Comparison of ENCODE assay signal across 18 cellular contexts in genomic region chr14:106737025-106737424, GRCh38.
A peak's percentile ranks its signal among the peaks of the same experiment; 100 is the strongest.
DNase-seq lines count a peak whose midpoint lies in the region; ATAC-seq and TF ChIP-seq lines count a peak whose summit lies in the region.
"Had no signal": no experiment of that assay in that cellular context is flagged by ENCODE, and none has a peak within 500 bp of the region (broad histone marks: within the 10 kb centered on the region; RNA-seq: fewer than 3 reads in every experiment).

No MANE protein-coding gene starts in this region.

- no peak for TF ChIP-seq RAD21 in SK-N-SH (IDR thresholded peaks at IDR 0.05; ENCODE audit: low read length)

- H3K27me3 Mint-ChIP-seq in CD4-positive, alpha-beta T cell, result no peaks in the 10 kb centered on the region
- H3K27me3 Mint-ChIP-seq in activated T-cell treated with anti-CD3 and anti-CD28 coated beads, Interleukin-2, amount 50 U/mL, for 4 hours (ENCODE audit: low read depth), result no peaks in the 10 kb centered on the region
- no peaks in the 10 kb centered on the region for H3K27me3 Mint-ChIP-seq in stimulated activated naive B cell treated with anti-CD40 and anti-IgM and Interleukin-4, amounts not matched to agents 10 μg/mL and 1 μg/mL and 100 μg/mL, for 72 hours

- peak overlapping the region; percentile 46 for H3K27ac ChIP-seq in CD4-positive, alpha-beta T cell (ENCODE audit: low read depth, low read length)
- H3K27ac ChIP-seq in SK-N-SH (ENCODE audit: low read depth in 2 of 2, low read length in 1 of 2), result no peak overlapping the region
- H3K27ac ChIP-seq: C4-2B had no signal

- TF ChIP-seq EP300 in SK-N-SH (IDR thresholded peaks at IDR 0.05; ENCODE audit: borderline replicate concordance in 1 of 2, low read depth in 1 of 2, low read length in 1 of 2), result no peak

- peaks cover 17% of the 10 kb centered on the region for H3K4me1 Mint-ChIP-seq in CD4-positive, alpha-beta T cell (ENCODE audit: low read depth)
- H3K4me1 Mint-ChIP-seq in activated T-cell treated with anti-CD3 and anti-CD28 coated beads, Interleukin-2, amount 50 U/mL, for 4 hours (ENCODE audit: low read depth), result no peaks in the 10 kb centered on the region
- H3K4me1 Mint-ChIP-seq in stimulated activated naive B cell treated with anti-CD40 and anti-IgM and Interleukin-4, amounts not matched to agents 10 μg/mL and 1 μg/mL and 100 μg/mL, for 72 hours, result peaks cover 0 to 7% of the 10 kb centered on the region in 2 donors

- no peaks in the 10 kb centered on the region for H3K27me3 ChIP-seq in CD4-positive, alpha-beta T cell (ENCODE audit: control insufficient read depth, insufficient read depth, low read length)
- H3K27me3 ChIP-seq in mononuclear cell (ENCODE audit: insufficient read depth, low read length) (no peaks in the 10 kb centered on the region), SK-N-SH (ENCODE audit: insufficient read depth) (no peaks in the 10 kb centered on the region)

- no peaks in the 10 kb centered on the region for H3K36me3 ChIP-seq in SK-N-SH (replicated peaks in 1 of 2; ENCODE audit: control insufficient read depth in 1 of 2, insufficient read depth in 2 of 2, low read length in 1 of 2)

- no peaks in the 10 kb centered on the region for H3K36me3 Mint-ChIP-seq in CD4-positive, alpha-beta T cell (ENCODE audit: low read depth)
- H3K36me3 Mint-ChIP-seq in activated T-cell treated with anti-CD3 and anti-CD28 coated beads, Interleukin-2, amount 50 U/mL, for 4 hours (ENCODE audit: insufficient read depth), result no peaks in the 10 kb centered on the region
- H3K36me3 Mint-ChIP-seq in stimulated activated naive B cell treated with anti-CD40 and anti-IgM and Interleukin-4, amounts not matched to agents 10 μg/mL and 1 μg/mL and 100 μg/mL, for 72 hours, result no peaks in the 10 kb centered on the region

- no peak for TF ChIP-seq CTCF in CD4-positive, alpha-beta T cell (IDR thresholded peaks at IDR 0.05)
- TF ChIP-seq CTCF in SK-N-SH (IDR thresholded peaks at IDR 0.05), result no peak

- no peaks in the 10 kb centered on the region for H3F3A ChIP-seq in SK-N-SH (replicated peaks; ENCODE audit: insufficient read depth)

- no peak overlapping the region for H2AFZ ChIP-seq in SK-N-SH (ENCODE audit: low read depth)

- H4K20me1 ChIP-seq in SK-N-SH (ENCODE audit: insufficient read depth), result no peaks in the 10 kb centered on the region

- POLR2A ChIA-PET in CD4-positive, alpha-beta T cell (lab: Charles Lee), result no interaction called here
- POLR2A ChIA-PET in SK-N-SH (lab: Yijun Ruan, JAX), result no interaction called here

- no peak overlapping the region for H3K4me3 Mint-ChIP-seq in CD4-positive, alpha-beta T cell
- H3K4me3 Mint-ChIP-seq in activated T-cell treated with anti-CD3 and anti-CD28 coated beads, Interleukin-2, amount 50 U/mL, for 4 hours, result no peak overlapping the region
- no peak overlapping the region for H3K4me3 Mint-ChIP-seq in stimulated activated naive B cell treated with anti-CD40 and anti-IgM and Interleukin-4, amounts not matched to agents 10 μg/mL and 1 μg/mL and 100 μg/mL, for 72 hours

- no peaks in the 10 kb centered on the region for H3K79me2 ChIP-seq in SK-N-SH (ENCODE audit: insufficient read depth)

- intact Hi-C loops in CD4-positive, alpha-beta T cell (cut with DNase I, micrococcal nuclease), result no loop called here

- H3K27ac Mint-ChIP-seq in CD4-positive, alpha-beta T cell, result no peak overlapping the region
- H3K27ac Mint-ChIP-seq in stimulated activated naive B cell treated with anti-CD40 and anti-IgM and Interleukin-4, amounts not matched to agents 10 μg/mL and 1 μg/mL and 100 μg/mL, for 72 hours, result no peak overlapping the region

- H3K4me1 ChIP-seq in mononuclear cell (ENCODE audit: insufficient read depth, low read length) (peaks cover 23% of the 10 kb centered on the region), SK-N-SH (ENCODE audit: control insufficient read depth in 1 of 2, insufficient read depth in 2 of 2, low read depth in 1 of 2, low read length in 1 of 2) (no peaks in the 10 kb centered on the region)

- H3K4me3 ChIP-seq in mononuclear cell (ENCODE audit: low read length) (peak overlapping the region; percentile 36), SK-N-SH (ENCODE audit: low read depth in 2 of 2, low read length in 1 of 2) (no peak overlapping the region)

- no CpG with 5 or more reads among the region's 9 CpGs for WGBS in SK-N-SH (ENCODE audit: low lambda C conversion rate)

- no peaks in the 10 kb centered on the region for H3K9me3 ChIP-seq in CD4-positive, alpha-beta T cell (ENCODE audit: control insufficient read depth, low read length)
- no peaks in the 10 kb centered on the region for H3K9me3 ChIP-seq in mononuclear cell (ENCODE audit: low read depth, low read length)
- H3K9me3 ChIP-seq in SK-N-SH, result no peaks in the 10 kb centered on the region

- CTCF ChIA-PET in CD4-positive, alpha-beta T cell (lab: Charles Lee), result no interaction called here
- CTCF ChIA-PET in SK-N-SH (lab: Yijun Ruan, JAX), result no interaction called here

- H3K9ac ChIP-seq in SK-N-SH, result no peak overlapping the region

- H3K4me2 ChIP-seq in SK-N-SH, result no peak overlapping the region

- peak; percentile 72 for DNase-seq in activated CD8-positive, alpha-beta memory T cell treated with anti-CD3 and anti-CD28 coated beads for 24 hours
- no peak for DNase-seq in activated CD8-positive, alpha-beta memory T cell treated with anti-CD3 and anti-CD28 coated beads, Interleukin-2, amount 50 U/mL, for 48 hours
- peak in 3 of 10 experiments; percentile 48 to 60 (median 48) for DNase-seq in CD4-positive, alpha-beta T cell
- DNase-seq in activated T-cell treated with anti-CD3 and anti-CD28 coated beads, Interleukin-2, amount 50 U/mL, for 4 hours, result peak; percentile 26
- DNase-seq in SK-N-SH, result no peak
- no peak for DNase-seq in stimulated activated naive B cell treated with anti-CD40 and anti-IgM and Interleukin-4, amounts not matched to agents 10 μg/mL and 1 μg/mL and 100 μg/mL, for 72 hours
- DNase-seq: AML-193, DMS79, Karpas-422, NCI-H1694, NCI-H2081, NCI-H2171, NCI-H524 treated with DMSO at 0.1 percent for 48 hours, NCI-H82 had no signal

- H3K9me2 ChIP-seq in SK-N-SH, result no peaks in the 10 kb centered on the region

- no peaks in the 10 kb centered on the region for H3K9me3 Mint-ChIP-seq in CD4-positive, alpha-beta T cell
- no peaks in the 10 kb centered on the region for H3K9me3 Mint-ChIP-seq in activated T-cell treated with anti-CD3 and anti-CD28 coated beads, Interleukin-2, amount 50 U/mL, for 4 hours
- no peaks in the 10 kb centered on the region for H3K9me3 Mint-ChIP-seq in stimulated activated naive B cell treated with anti-CD40 and anti-IgM and Interleukin-4, amounts not matched to agents 10 μg/mL and 1 μg/mL and 100 μg/mL, for 72 hours

- ATAC-seq in CD4-positive, alpha-beta T cell (ENCODE audit: poor library complexity), result no peak
- peak in 1 of 2 donors; percentile 56 for ATAC-seq in activated T-cell treated with anti-CD3 and anti-CD28 coated beads, Interleukin-2, amount 50 U/mL, for 4 hours
- ATAC-seq in GM18502 (IDR thresholded peaks at IDR 0.05; ENCODE audit: poor library complexity, unreplicated experiment), result no peak
- ATAC-seq in stimulated activated naive B cell treated with anti-CD40 and anti-IgM and Interleukin-4, amounts not matched to agents 10 μg/mL and 1 μg/mL and 100 μg/mL, for 72 hours (replicated peaks), result no peak
- ATAC-seq: Panc1 had no signal

TF ChIP-seq in SK-N-SH, 30 proteins besides CTCF, POLR2A, EP300 and RAD21 (continues in another document):
- no peak for TF ChIP-seq NFIC (IDR thresholded peaks at IDR 0.05; ENCODE audit: borderline replicate concordance)
- TF ChIP-seq RFX5 (IDR thresholded peaks at IDR 0.05; ENCODE audit: low read length), result no peak
- TF ChIP-seq TEAD4 (IDR thresholded peaks at IDR 0.05; ENCODE audit: borderline replicate concordance, insufficient read depth), result no peak
- TF ChIP-seq GATA2 (CRISPR knock-in tag; IDR thresholded peaks at IDR 0.05), result no peak
- no peak for TF ChIP-seq USF1 (IDR thresholded peaks at IDR 0.05; ENCODE audit: borderline replicate concordance, low read depth)
- TF ChIP-seq, protein P1, sequence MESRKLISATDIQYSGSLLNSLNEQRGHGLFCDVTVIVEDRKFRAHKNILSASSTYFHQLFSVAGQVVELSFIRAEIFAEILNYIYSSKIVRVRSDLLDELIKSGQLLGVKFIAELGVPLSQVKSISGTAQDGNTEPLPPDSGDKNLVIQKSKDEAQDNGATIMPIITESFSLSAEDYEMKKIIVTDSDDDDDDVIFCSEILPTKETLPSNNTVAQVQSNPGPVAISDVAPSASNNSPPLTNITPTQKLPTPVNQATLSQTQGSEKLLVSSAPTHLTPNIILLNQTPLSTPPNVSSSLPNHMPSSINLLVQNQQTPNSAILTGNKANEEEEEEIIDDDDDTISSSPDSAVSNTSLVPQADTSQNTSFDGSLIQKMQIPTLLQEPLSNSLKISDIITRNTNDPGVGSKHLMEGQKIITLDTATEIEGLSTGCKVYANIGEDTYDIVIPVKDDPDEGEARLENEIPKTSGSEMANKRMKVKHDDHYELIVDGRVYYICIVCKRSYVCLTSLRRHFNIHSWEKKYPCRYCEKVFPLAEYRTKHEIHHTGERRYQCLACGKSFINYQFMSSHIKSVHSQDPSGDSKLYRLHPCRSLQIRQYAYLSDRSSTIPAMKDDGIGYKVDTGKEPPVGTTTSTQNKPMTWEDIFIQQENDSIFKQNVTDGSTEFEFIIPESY (IDR thresholded peaks at IDR 0.05; ENCODE audit: borderline replicate concordance, low read depth), result no peak

Comparison
In these comparisons a context has a peak if more than half of its experiments do, and no peak if none do; other contexts are left out.
1. DNase-seq: peak in activated CD8-positive, alpha-beta memory T cell treated with anti-CD3 and anti-CD28 coated beads for 24 hours (single experiment) and activated T-cell treated with anti-CD3 and anti-CD28 coated beads, Interleukin-2, amount 50 U/mL, for 4 hours (single experiment); none in activated CD8-positive, alpha-beta memory T cell treated with anti-CD3 and anti-CD28 coated beads, Interleukin-2, amount 50 U/mL, for 48 hours (single experiment), SK-N-SH (single experiment) and stimulated activated naive B cell treated with anti-CD40 and anti-IgM and Interleukin-4, amounts not matched to agents 10 μg/mL and 1 μg/mL and 100 μg/mL, for 72 hours (single experiment).